20 cellular contexts compared by ENCODE assay signal in genomic region chr4:186940476-186940875, GRCh38.
A peak's percentile ranks its signal among the peaks of the same experiment; 100 is the strongest.
DNase-seq lines count a peak whose midpoint lies in the region; ATAC-seq, FAIRE-seq and TF ChIP-seq lines count a peak whose summit lies in the region.
"Had no signal": no experiment of that assay in that cellular context is flagged by ENCODE, and none has a peak within 500 bp of the region (broad histone marks: within the 10 kb centered on the region; RNA-seq: fewer than 3 reads in every experiment).

No MANE protein-coding gene starts in this region.

- H4K8ac ChIP-seq in IMR-90 (ENCODE audit: low read depth in 2 of 2, low read length in 2 of 2), result no peak overlapping the region

- no peak for TF ChIP-seq EP300 in HepG2 (IDR thresholded peaks at IDR 0.05; ENCODE audit: low read depth in 2 of 2, low read length in 2 of 2)
- no peak for TF ChIP-seq EP300 in HepG2 (CRISPR knock-in tag; IDR thresholded peaks at IDR 0.05; ENCODE audit: borderline replicate concordance)

- H3K27me3 ChIP-seq in IMR-90 (ENCODE audit: control insufficient read depth, insufficient read depth, low read length) (no peaks in the 10 kb centered on the region), HepG2 (ENCODE audit: control insufficient read depth in 1 of 2, insufficient read depth in 2 of 2, low read length in 2 of 2) (peaks cover 0 to 6% of the 10 kb centered on the region in 2 experiments; a peak in 1 of 5 replicates)
- H3K27me3 ChIP-seq: BE2C had no signal

- no peak overlapping the region; the same call in 1 of the 2 replicates for H2AK5ac ChIP-seq in IMR-90 (ENCODE audit: low read depth, low read length)

- no peak overlapping the region for H3K4ac ChIP-seq in IMR-90 (ENCODE audit: low read depth, low read length)

- H4K20me1 ChIP-seq in IMR-90 (ENCODE audit: insufficient read depth, low read length) (no peaks in the 10 kb centered on the region), HepG2 (ENCODE audit: insufficient read depth, low read length) (no peaks in the 10 kb centered on the region)

- BruUV-seq in IMR-90 (replicated peaks; lab: Mats Ljungman, UMichigan), result no TSS peak
- no TSS peak for BruUV-seq in HepG2 (replicated peaks; lab: Mats Ljungman, UMichigan)

- DNase-seq in IMR-90, result no peak
- DNase-seq in cerebellar cortex (ENCODE audit: low spot score), result peak; percentile 61
- DNase-seq in HepG2 (ENCODE audit: low spot score), result peak; percentile 62
- no peak for DNase-seq in epidermal melanocyte (ENCODE audit: insufficient read length, low spot score)
- no peak for DNase-seq in inferior parietal cortex (ENCODE audit: extremely low spot score)
- no peak for DNase-seq in activated CD4-positive, alpha-beta memory T cell treated with anti-CD3 and anti-CD28 coated beads for 36 hours
- DNase-seq in activated CD4-positive, alpha-beta T cell treated with anti-CD3 and anti-CD28 coated beads, Interleukin-2, amount 50 U/mL, for 1 hour, result no peak
- DNase-seq: ACHN; BE2C; Calu3; CD4-positive, alpha-beta memory T cell; DMS79 treated with DMSO at 0.1 percent for 48 hours; GOT3; H7; HFFc6 had no signal

- H3K9ac ChIP-seq in IMR-90 (ENCODE audit: low read depth, low read length), result no peak overlapping the region
- H3K9ac ChIP-seq in HepG2 (ENCODE audit: insufficient read depth, low read depth, low read length), result no peak overlapping the region

- H3K9me1 ChIP-seq in IMR-90 (ENCODE audit: insufficient read depth, low read length), result peaks cover 3% of the 10 kb centered on the region

- intact Hi-C loops in IMR-90 (cut with micrococcal nuclease), result loop anchor here (10.0 kb wide), 1 partner anchor 534 kb away; no protein-coding TSS in a partner anchor
- intact Hi-C loops in HepG2 (cut with micrococcal nuclease; ENCODE audit: unreplicated experiment), result no loop called here
- intact Hi-C loops in activated CD4-positive, alpha-beta memory T cell treated with anti-CD3 and anti-CD28 coated beads for 36 hours (cut with micrococcal nuclease), result no loop called here

- H3K36me3 ChIP-seq in IMR-90 (ENCODE audit: control insufficient read depth, insufficient read depth, low read length) (no peaks in the 10 kb centered on the region), HepG2 (replicated peaks in 1 of 2; ENCODE audit: control insufficient read depth in 1 of 2, insufficient read depth in 2 of 2, low read length in 2 of 2) (no peaks in the 10 kb centered on the region)
- H3K36me3 ChIP-seq: BE2C had no signal

- H3K14ac ChIP-seq in IMR-90 (replicated peaks; ENCODE audit: low read depth, low read length), result no peak overlapping the region

- H2AFZ ChIP-seq in IMR-90 (replicated peaks; ENCODE audit: low read length, poor library complexity) (no peak overlapping the region), HepG2 (ENCODE audit: low read length) (no peak overlapping the region)

- no peak overlapping the region for H2BK20ac ChIP-seq in IMR-90 (ENCODE audit: low read depth, low read length)

- H2AK9ac ChIP-seq in IMR-90 (replicated peaks; ENCODE audit: low read depth, low read length, poor library complexity), result no peak overlapping the region

- no peak overlapping the region for H2BK5ac ChIP-seq in IMR-90 (ENCODE audit: low read depth, low read length, poor library complexity, severe bottlenecking)

- H3K23ac ChIP-seq in IMR-90 (ENCODE audit: low read depth, low read length), result no peak overlapping the region

- H2BK120ac ChIP-seq in IMR-90 (ENCODE audit: low read depth, low read length), result 0 out of 2 replicates have a peak overlapping the region, but pooled peaks have one; percentile 39

- dilution Hi-C loops in IMR-90 (cut with HindIII; ENCODE audit: low sequenced_read_pairs, unreplicated experiment), result no loop called here

- H3K9me3 ChIP-seq in IMR-90 (ENCODE audit: control insufficient read depth, insufficient read depth, low read length) (no peaks in the 10 kb centered on the region), HepG2 (ENCODE audit: low read length) (no peaks in the 10 kb centered on the region)
- H3K9me3 ChIP-seq: BE2C had no signal

- no CpG with 5 or more reads among the region's 2 CpGs for WGBS in IMR-90 (ENCODE audit: extremely low coverage in 2 of 2, insufficient read length in 1 of 2), 2 experiments
- WGBS in HepG2 (ENCODE audit: low lambda C conversion rate), result 36% methylated on average over 2 of the region's 2 CpGs

- H3K4me3 Mint-ChIP-seq in activated CD4-positive, alpha-beta memory T cell treated with anti-CD3 and anti-CD28 coated beads for 36 hours, result no peak overlapping the region
- H3K4me3 Mint-ChIP-seq: CD14-positive monocyte; CD4-positive, alpha-beta memory T cell; HFFc6 had no signal

- no peaks in the 10 kb centered on the region for H3K27me3 Mint-ChIP-seq in activated CD4-positive, alpha-beta memory T cell treated with anti-CD3 and anti-CD28 coated beads for 36 hours
- H3K27me3 Mint-ChIP-seq: CD4-positive, alpha-beta memory T cell had no signal

- POLR2A ChIA-PET in IMR-90 (lab: Charles Lee; ENCODE audit: unreplicated experiment) (no interaction called here), HepG2 (lab: Yijun Ruan, JAX) (no interaction called here)
- POLR2A ChIA-PET in activated CD4-positive, alpha-beta memory T cell treated with anti-CD3 and anti-CD28 coated beads for 36 hours (lab: Charles Lee), result no interaction called here

- no peak overlapping the region for H3K27ac Mint-ChIP-seq in activated CD4-positive, alpha-beta memory T cell treated with anti-CD3 and anti-CD28 coated beads for 36 hours
- H3K27ac Mint-ChIP-seq: CD14-positive monocyte; CD4-positive, alpha-beta memory T cell; HFFc6 had no signal

- in situ Hi-C loops in IMR-90 (cut with MboI; ENCODE audit: low sequenced_read_pairs) (loop anchor here (25.0 kb wide), 1 partner anchor 203 kb away; no protein-coding TSS in a partner anchor), HepG2 (cut with HindIII; ENCODE audit: extremely low pct_ligation_motif_present, low pct_unique_long_range_greater_than_20kb) (loop anchor here (25.0 kb wide), 1 partner anchor 203 kb away; no protein-coding TSS in a partner anchor)

- no peak overlapping the region for H3K56ac ChIP-seq in IMR-90 (ENCODE audit: extremely low read depth, insufficient read depth, low read length)

- H4K91ac ChIP-seq in IMR-90 (ENCODE audit: insufficient read depth, low read depth, low read length), result no peak overlapping the region

- no peak overlapping the region for H3K4me2 ChIP-seq in IMR-90 (ENCODE audit: low read depth, low read length)
- no peak overlapping the region for H3K4me2 ChIP-seq in HepG2 (ENCODE audit: low read depth, low read length)

- no peak overlapping the region for H3K18ac ChIP-seq in IMR-90 (ENCODE audit: low read depth, low read length)

- H3K4me3 ChIP-seq in IMR-90 (ENCODE audit: insufficient read depth, low read depth, low read length), result no peak overlapping the region
- H3K4me3 ChIP-seq in HepG2 (replicated peaks in 1 of 3; ENCODE audit: insufficient read depth in 1 of 3, low read depth in 2 of 3, low read length in 3 of 3), result no peak overlapping the region
- H3K4me3 ChIP-seq: GM12878 had no signal

- no peak overlapping the region for H4K5ac ChIP-seq in IMR-90 (ENCODE audit: low read depth, low read length)

- FAIRE-seq in HepG2 (lab: Jason Lieb, UNC), result no peak
- FAIRE-seq: A204.1, GM12878 had no signal

- TF ChIP-seq RAD21 in IMR-90 (IDR thresholded peaks at IDR 0.05; ENCODE audit: low read length) (no peak), HepG2 (CRISPR knock-in tag; IDR thresholded peaks at IDR 0.05) (no peak)

- no peaks in the 10 kb centered on the region for H3K79me2 ChIP-seq in HepG2 (ENCODE audit: insufficient read depth, low read length)

- H3K4me1 Mint-ChIP-seq in activated CD4-positive, alpha-beta memory T cell treated with anti-CD3 and anti-CD28 coated beads for 36 hours (ENCODE audit: low read depth), result no peaks in the 10 kb centered on the region
- H3K4me1 Mint-ChIP-seq: CD14-positive monocyte; CD4-positive, alpha-beta memory T cell had no signal

- no peaks in the 10 kb centered on the region for H3K36me3 Mint-ChIP-seq in activated CD4-positive, alpha-beta memory T cell treated with anti-CD3 and anti-CD28 coated beads for 36 hours
- H3K36me3 Mint-ChIP-seq: CD14-positive monocyte; CD4-positive, alpha-beta memory T cell had no signal

- no peak overlapping the region for H3K27ac ChIP-seq in IMR-90 (ENCODE audit: insufficient read depth, low read length)
- no peak overlapping the region for H3K27ac ChIP-seq in HepG2 (ENCODE audit: extremely low read length, insufficient read depth, low read length)
- H3K27ac ChIP-seq: HL-60 had no signal

- H3K79me1 ChIP-seq in IMR-90 (ENCODE audit: low read depth in 1 of 2, low read length in 2 of 2), result 0 out of 4 replicates have a peak, but pooled peaks cover 0 to 5% of the 10 kb centered on the region in 2 experiments

- H2BK15ac ChIP-seq in IMR-90 (ENCODE audit: low read depth, low read length), result no peak overlapping the region

- H3K4me1 ChIP-seq in IMR-90 (ENCODE audit: control insufficient read depth, insufficient read depth, low read length), result peaks cover 7% of the 10 kb centered on the region
- H3K4me1 ChIP-seq in HepG2 (ENCODE audit: insufficient read depth, low read length), result peaks cover 69% of the 10 kb centered on the region

- no peak for TF ChIP-seq CTCF in IMR-90 (conservative IDR thresholded peaks at IDR 0.05; ENCODE audit: low read depth, low read length)
- TF ChIP-seq CTCF in HepG2 (CRISPR knock-in tag; IDR thresholded peaks at IDR 0.05), result 0 out of 2 replicates have a peak, but pooled peaks have one; percentile 9

- no peak for TF ChIP-seq POLR2A in IMR-90 (IDR thresholded peaks at IDR 0.05; ENCODE audit: low read depth, low read length)
- no peak for TF ChIP-seq POLR2A in HepG2 (IDR thresholded peaks at IDR 0.05; ENCODE audit: insufficient read depth in 1 of 2, low read depth in 2 of 2, low read length in 2 of 2)

- H3K9me3 Mint-ChIP-seq in activated CD4-positive, alpha-beta memory T cell treated with anti-CD3 and anti-CD28 coated beads for 36 hours, result peaks cover 5% of the 10 kb centered on the region
- H3K9me3 Mint-ChIP-seq: HFFc6 had no signal

- CTCF ChIA-PET in IMR-90 (lab: Yijun Ruan, JAX), result interaction anchor here (0.6 to 1.0 kb wide), 2 partner anchors 215 to 1021 kb away, joined by 3 to 4 read pairs; no protein-coding TSS in a partner anchor
- CTCF ChIA-PET in HepG2 (lab: Yijun Ruan, JAX; ENCODE audit: low intra/inter-chr PET ratio, low total read pairs), result no interaction called here
- CTCF ChIA-PET in activated CD4-positive, alpha-beta memory T cell treated with anti-CD3 and anti-CD28 coated beads for 36 hours (lab: Charles Lee), result no interaction called here

- no peak for ATAC-seq in IMR-90 (ENCODE audit: low read depth)
- ATAC-seq in HepG2, result peak; percentile 75
- ATAC-seq: GM12878, HCT116 had no signal

TF ChIP-seq in HepG2, 621 proteins besides CTCF, POLR2A, EP300 and RAD21 (continues in another document):
- peak; percentile 23; the same call in 1 of the 2 replicates for TF ChIP-seq ZMYM4 (CRISPR knock-in tag; IDR thresholded peaks at IDR 0.05)

Comparison
In these comparisons a context has a peak if more than half of its experiments do, and no peak if none do; other contexts are left out.
1. DNase-seq: peak in cerebellar cortex (single experiment) and HepG2 (single experiment); none in IMR-90 (single experiment), epidermal melanocyte (single experiment), inferior parietal cortex (single experiment), activated CD4-positive, alpha-beta memory T cell treated with anti-CD3 and anti-CD28 coated beads for 36 hours (single experiment) and activated CD4-positive, alpha-beta T cell treated with anti-CD3 and anti-CD28 coated beads, Interleukin-2, amount 50 U/mL, for 1 hour (single experiment).